Comparison of ENCODE assay signal across 28 cellular contexts in genomic region chr11:16703795-16704194, GRCh38.
"Had no signal": no experiment of that assay in that cellular context is flagged by ENCODE, and none has a peak within 500 bp of the region (broad histone marks: within the 10 kb centered on the region; RNA-seq: fewer than 3 reads in every experiment).

No MANE protein-coding gene starts in this region.

- FAIRE-seq: urothelium cell line had no signal

- H3K36me3 ChIP-seq: stomach, suprapubic skin, thoracic aorta, thyroid gland, tibial artery, tibial nerve, transverse colon, upper lobe of left lung, upper lobe of right lung, uterus, vagina had no signal

- H3K27me3 Mint-ChIP-seq: stimulated activated memory B cell treated with anti-CD40 and anti-IgM and Interleukin-4, amounts not matched to agents 10 μg/mL and 1 μg/mL and 100 μg/mL, for 72 hours; stimulated activated naive CD8-positive, alpha-beta T cell treated with anti-CD3 and anti-CD28 coated beads, Interleukin-15, amount 100 ng/mL, for 72 hours; type B pancreatic cell had no signal

- H3K27ac Mint-ChIP-seq: stimulated activated effector memory CD8-positive, alpha-beta T cell treated with anti-CD3 and anti-CD28 coated beads, Interleukin-12 subunit alpha, Interleukin-12 subunit beta, amount 100 ng/mL, for 72 hours; stimulated activated memory B cell treated with anti-CD40 and anti-IgM and Interleukin-4, amounts not matched to agents 10 μg/mL and 1 μg/mL and 100 μg/mL, for 72 hours; stimulated activated naive B cell treated with anti-CD40 and anti-IgM and Interleukin-4, amounts not matched to agents 10 μg/mL and 1 μg/mL and 100 μg/mL, for 72 hours; stimulated activated naive CD8-positive, alpha-beta T cell treated with anti-CD3 and anti-CD28 coated beads, Interleukin-15, amount 100 ng/mL, for 72 hours; stimulated activated naive CD8-positive, alpha-beta T cell treated with anti-CD3 and anti-CD28 coated beads, Interleukin-15, Interleukin-2, amounts not matched to agents 100 ng/mL and 50 ng/mL, for 24 hours; type B pancreatic cell had no signal

- H3K27ac ChIP-seq: stomach, suprapubic skin, testis, thoracic aorta, thyroid gland, tibial artery, tibial nerve, transverse colon, upper lobe of left lung, upper lobe of right lung, uterus, vagina had no signal

- H3K4me1 ChIP-seq: stomach, suprapubic skin, testis, thyroid gland, tibial artery, tibial nerve, transverse colon, upper lobe of left lung, upper lobe of right lung, uterus, vagina had no signal

- H3K36me3 Mint-ChIP-seq: stimulated activated effector memory CD8-positive, alpha-beta T cell treated with anti-CD3 and anti-CD28 coated beads, Interleukin-12 subunit alpha, Interleukin-12 subunit beta, amount 100 ng/mL, for 72 hours; stimulated activated memory B cell treated with anti-CD40 and anti-IgM and Interleukin-4, amounts not matched to agents 10 μg/mL and 1 μg/mL and 100 μg/mL, for 72 hours; stimulated activated naive B cell treated with anti-CD40 and anti-IgM and Interleukin-4, amounts not matched to agents 10 μg/mL and 1 μg/mL and 100 μg/mL, for 72 hours; type B pancreatic cell had no signal

- H3K4me3 ChIP-seq: stomach, suprapubic skin, testis, thoracic aorta, thyroid gland, tibial artery, tibial nerve, transverse colon, upper lobe of left lung, upper lobe of right lung, uterus, vagina had no signal

- H3K4me3 Mint-ChIP-seq: stimulated activated effector memory CD8-positive, alpha-beta T cell treated with anti-CD3 and anti-CD28 coated beads, Interleukin-12 subunit alpha, Interleukin-12 subunit beta, amount 100 ng/mL, for 72 hours; stimulated activated memory B cell treated with anti-CD40 and anti-IgM and Interleukin-4, amounts not matched to agents 10 μg/mL and 1 μg/mL and 100 μg/mL, for 72 hours; stimulated activated naive B cell treated with anti-CD40 and anti-IgM and Interleukin-4, amounts not matched to agents 10 μg/mL and 1 μg/mL and 100 μg/mL, for 72 hours; stimulated activated naive CD8-positive, alpha-beta T cell treated with anti-CD3 and anti-CD28 coated beads, Interleukin-15, amount 100 ng/mL, for 72 hours; stimulated activated naive CD8-positive, alpha-beta T cell treated with anti-CD3 and anti-CD28 coated beads, Interleukin-15, Interleukin-2, amounts not matched to agents 100 ng/mL and 50 ng/mL, for 24 hours; type B pancreatic cell had no signal

- ATAC-seq: stimulated activated effector memory CD8-positive, alpha-beta T cell treated with anti-CD3 and anti-CD28 coated beads, Interleukin-12 subunit alpha, Interleukin-12 subunit beta, amount 100 ng/mL, for 72 hours; stimulated activated memory B cell treated with anti-CD40 and anti-IgM and Interleukin-4, amounts not matched to agents 10 μg/mL and 1 μg/mL and 100 μg/mL, for 72 hours; stimulated activated naive B cell treated with anti-CD40 and anti-IgM and Interleukin-4, amounts not matched to agents 10 μg/mL and 1 μg/mL and 100 μg/mL, for 72 hours; stimulated activated naive CD8-positive, alpha-beta T cell treated with anti-CD3 and anti-CD28 coated beads, Interleukin-15, amount 100 ng/mL, for 72 hours; stimulated activated naive CD8-positive, alpha-beta T cell treated with anti-CD3 and anti-CD28 coated beads, Interleukin-15, Interleukin-2, amounts not matched to agents 100 U/mL and 50 U/mL, for 24 hours; upper lobe of right lung had no signal

- H3K9me3 ChIP-seq: stomach, suprapubic skin, testis, thoracic aorta, thyroid gland, tibial artery, tibial nerve, transverse colon, upper lobe of left lung, upper lobe of right lung, uterus, vagina had no signal

- H3K9me3 Mint-ChIP-seq: stimulated activated effector memory CD8-positive, alpha-beta T cell treated with anti-CD3 and anti-CD28 coated beads, Interleukin-12 subunit alpha, Interleukin-12 subunit beta, amount 100 ng/mL, for 72 hours; stimulated activated memory B cell treated with anti-CD40 and anti-IgM and Interleukin-4, amounts not matched to agents 10 μg/mL and 1 μg/mL and 100 μg/mL, for 72 hours; stimulated activated naive B cell treated with anti-CD40 and anti-IgM and Interleukin-4, amounts not matched to agents 10 μg/mL and 1 μg/mL and 100 μg/mL, for 72 hours; stimulated activated naive CD8-positive, alpha-beta T cell treated with anti-CD3 and anti-CD28 coated beads, Interleukin-15, amount 100 ng/mL, for 72 hours; stimulated activated naive CD8-positive, alpha-beta T cell treated with anti-CD3 and anti-CD28 coated beads, Interleukin-15, Interleukin-2, amounts not matched to agents 100 ng/mL and 50 ng/mL, for 24 hours; type B pancreatic cell had no signal

- H3K27me3 ChIP-seq: stomach, suprapubic skin, testis, thyroid gland, tibial artery, tibial nerve, transverse colon, upper lobe of left lung, upper lobe of right lung, uterus, vagina had no signal

- DNase-seq: stimulated activated CD4-positive, alpha-beta T cell treated with anti-CD3 and anti-CD28 coated beads, Interleukin-2, amount 100 ng/mL, for 48 hours; stimulated activated CD4-positive, alpha-beta T cell treated with anti-CD3 and anti-CD28 coated beads, Interleukin-4, amount 100 ng/mL, for 24 hours; stimulated activated CD4-positive, alpha-beta T cell treated with anti-CD3 and anti-CD28 coated beads, Interleukin-4, amount 100 ng/mL, for 4 hours; stimulated activated CD8-positive, alpha-beta memory T cell treated with anti-CD3 and anti-CD28 coated beads, Interleukin-4, amount 100 ng/mL, for 48 hours; stimulated activated naive B cell treated with anti-CD40 and anti-IgM and Interleukin-4, amounts not matched to agents 10 μg/mL and 1 μg/mL and 100 μg/mL, for 72 hours; stimulated activated naive CD4-positive, alpha-beta T cell; stimulated activated naive CD4-positive, alpha-beta T cell treated with Interleukin-2 at 50 U/mL for 16 hours; stimulated activated naive CD8-positive, alpha-beta T cell treated with anti-CD3 and anti-CD28 coated beads, Interleukin-15, amount 100 ng/mL, for 72 hours; stimulated activated naive CD8-positive, alpha-beta T cell treated with anti-CD3 and anti-CD28 coated beads, Interleukin-15, Interleukin-2, amounts not matched to agents 100 U/mL and 50 U/mL, for 24 hours; stomach; substantia nigra; testis; thyroid gland; tibial artery; transverse colon; trophoblast cell; upper lobe of left lung; upper lobe of right lung; uterus had no signal

- H3K4me1 Mint-ChIP-seq: stimulated activated effector memory CD8-positive, alpha-beta T cell treated with anti-CD3 and anti-CD28 coated beads, Interleukin-12 subunit alpha, Interleukin-12 subunit beta, amount 100 ng/mL, for 72 hours; stimulated activated memory B cell treated with anti-CD40 and anti-IgM and Interleukin-4, amounts not matched to agents 10 μg/mL and 1 μg/mL and 100 μg/mL, for 72 hours; stimulated activated naive B cell treated with anti-CD40 and anti-IgM and Interleukin-4, amounts not matched to agents 10 μg/mL and 1 μg/mL and 100 μg/mL, for 72 hours; stimulated activated naive CD8-positive, alpha-beta T cell treated with anti-CD3 and anti-CD28 coated beads, Interleukin-15, amount 100 ng/mL, for 72 hours had no signal
